Comparison of ENCODE assay signal across 1 cellular context in genomic region chr3:101531473-101532086, GRCh38.
TF ChIP-seq lines count a peak whose summit lies in the region.

No MANE protein-coding gene starts in this region.

TF ChIP-seq in K562, 482 proteins besides CTCF, POLR2A, EP300 and RAD21:
- TF ChIP-seq JUND (IDR thresholded peaks at IDR 0.05; ENCODE audit: borderline replicate concordance, low read depth, low read length) = peak; percentile 64
- peak; percentile 48; the same call in 1 of the 3 replicates for TF ChIP-seq JUND (tag; IDR thresholded peaks at IDR 0.05; ENCODE audit: borderline replicate concordance, low read depth, low read length)
- no peak for TF ChIP-seq CHCHD3 (CRISPR knock-in tag; IDR thresholded peaks at IDR 0.05)
- TF ChIP-seq ATF3 (IDR thresholded peaks at IDR 0.05) = peak; percentile 47; the same call in 1 of the 2 replicates
- TF ChIP-seq ATF3 (CRISPR knock-in tag; conservative IDR thresholded peaks at IDR 0.05) = no peak
- no peak for TF ChIP-seq STAT5A (IDR thresholded peaks at IDR 0.05; ENCODE audit: borderline replicate concordance, low read length)
- TF ChIP-seq SNIP1 (IDR thresholded peaks at IDR 0.05; ENCODE audit: low read depth) = no peak
- no peak for TF ChIP-seq ZNF561 (CRISPR knock-in tag; conservative IDR thresholded peaks at IDR 0.05)
- no peak for TF ChIP-seq BRF2 (IDR thresholded peaks at IDR 0.05; ENCODE audit: borderline replicate concordance, insufficient read depth, insufficient read length)
- TF ChIP-seq ARID1B (IDR thresholded peaks at IDR 0.05) = peak; percentile 49
- no peak for TF ChIP-seq CREB5 (CRISPR knock-in tag; IDR thresholded peaks at IDR 0.05)
- peak; percentile 35; the same call in 1 of the 2 replicates for TF ChIP-seq GATAD2A (IDR thresholded peaks at IDR 0.05)
- peak in 1 of 2 experiments; percentile 30; a peak in 1 of 4 replicates for TF ChIP-seq KDM1A (IDR thresholded peaks at IDR 0.05)
- 0 out of 2 replicates have a peak, but pooled peaks have one; percentile 16 for TF ChIP-seq JUN (IDR thresholded peaks at IDR 0.05; ENCODE audit: borderline replicate concordance, low read depth, low read length)
- TF ChIP-seq JUN (CRISPR knock-in tag; IDR thresholded peaks at IDR 0.05; ENCODE audit: borderline replicate concordance) = no peak
- no peak for TF ChIP-seq CHAMP1 (IDR thresholded peaks at IDR 0.05)
- no peak for TF ChIP-seq ZNF146 (CRISPR knock-in tag; IDR thresholded peaks at IDR 0.05; ENCODE audit: unreplicated experiment)
- peak; percentile 46 for TF ChIP-seq TCF3 (CRISPR knock-in tag; IDR thresholded peaks at IDR 0.05)
- TF ChIP-seq SRF (CRISPR knock-in tag; IDR thresholded peaks at IDR 0.05) = no peak
- no peak for TF ChIP-seq CHD2 (IDR thresholded peaks at IDR 0.05; ENCODE audit: low read depth, low read length)
- peak; percentile 54; the same call in 1 of the 2 replicates for TF ChIP-seq CBFA2T3 (IDR thresholded peaks at IDR 0.05)
- peak; percentile 8; the same call in 1 of the 2 replicates for TF ChIP-seq NCOR1 (IDR thresholded peaks at IDR 0.05)
- no peak for TF ChIP-seq SAFB (IDR thresholded peaks at IDR 0.05; ENCODE audit: borderline replicate concordance, low read depth, low read length)
- TF ChIP-seq KLF1 (tag; IDR thresholded peaks at IDR 0.05) = no peak
- no peak for TF ChIP-seq ZNF347 (CRISPR knock-in tag; IDR thresholded peaks at IDR 0.05; ENCODE audit: low read depth)
- TF ChIP-seq VEZF1 (CRISPR knock-in tag; IDR thresholded peaks at IDR 0.05) = 0 out of 2 replicates have a peak, but pooled peaks have one; percentile 10
- TF ChIP-seq PKNOX1 (IDR thresholded peaks at IDR 0.05) = 0 out of 2 replicates have a peak, but pooled peaks have one; percentile 12
- no peak for TF ChIP-seq HDAC6 (IDR thresholded peaks at IDR 0.05; ENCODE audit: low read depth, low read length)
- TF ChIP-seq SMARCA4 (IDR thresholded peaks at IDR 0.05) = peak; percentile 41; the same call in 1 of the 2 replicates
- TF ChIP-seq ZBTB33 (CRISPR knock-in tag; IDR thresholded peaks at IDR 0.05) = no peak
- TF ChIP-seq ARNT (IDR thresholded peaks at IDR 0.05) = no peak
- TF ChIP-seq MEIS2 (IDR thresholded peaks at IDR 0.05; ENCODE audit: partially characterized antibody) = peak; percentile 74
- TF ChIP-seq FOSL1 (tag; conservative IDR thresholded peaks at IDR 0.05) = peak; percentile 46; the same call in 1 of the 2 replicates
- no peak for TF ChIP-seq SOX6 (IDR thresholded peaks at IDR 0.05)
- no peak for TF ChIP-seq GATA2 (CRISPR knock-in tag; IDR thresholded peaks at IDR 0.05)
- no peak for TF ChIP-seq TAF1 (IDR thresholded peaks at IDR 0.05; ENCODE audit: control insufficient read depth, extremely low read depth, insufficient read depth, low read length, severe bottlenecking)
- no peak for TF ChIP-seq MTF1 (CRISPR knock-in tag; IDR thresholded peaks at IDR 0.05; ENCODE audit: borderline replicate concordance)
